8 cellular contexts compared by ENCODE assay signal in the genomic region with DNA sequence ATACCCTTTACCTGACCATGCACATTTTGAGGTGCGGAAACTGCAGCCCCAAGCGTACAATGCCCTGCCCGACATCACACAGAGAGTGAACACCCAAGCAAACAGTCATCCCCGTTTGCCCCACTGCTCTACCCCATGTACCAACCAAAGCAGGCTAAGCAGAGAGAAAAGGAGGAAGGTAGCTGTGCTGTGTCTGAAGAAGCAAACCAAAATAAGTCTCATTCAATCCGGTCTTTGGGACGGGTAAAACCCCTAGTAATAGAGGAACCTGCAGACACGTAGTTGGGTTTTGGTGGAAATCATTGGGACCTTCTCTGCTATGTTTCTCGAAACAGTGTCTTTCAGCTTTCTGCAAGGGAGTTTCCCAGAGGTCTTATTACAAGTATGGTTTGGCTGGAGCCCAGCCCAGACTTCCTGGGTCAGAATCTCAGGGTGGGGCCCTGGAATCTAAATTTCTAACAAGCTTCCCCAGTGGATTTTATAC.
DNase-seq lines count a peak whose midpoint lies in the region; ATAC-seq and TF ChIP-seq lines count a peak whose summit lies in the region.

No MANE protein-coding gene starts in this region.

- H3K79me2 ChIP-seq in OCI-LY3 (ENCODE audit: low read length) = no peaks in the 10 kb centered on the region

- no peaks in the 10 kb centered on the region for H3K9me3 ChIP-seq in OCI-LY3 (ENCODE audit: insufficient read depth, low read length)

- peak overlapping the region; percentile 95 for H3K4me2 ChIP-seq in OCI-LY3 (ENCODE audit: low read length)

- peak overlapping the region; percentile 72 for H3K4me3 ChIP-seq in OCI-LY3 (ENCODE audit: low read length)

- no peaks in the 10 kb centered on the region for H3K36me3 ChIP-seq in OCI-LY3 (replicated peaks; ENCODE audit: low read depth, low read length)

- peak; percentile 82 for DNase-seq in Daoy (ENCODE audit: low read depth)
- peak; percentile 45 for DNase-seq in kidney tubule cell (ENCODE audit: low spot score)
- DNase-seq in NCI-H345 treated with DMSO at 0.1 percent for 48 hours (lab: John Stamatoyannopoulos, UW; ENCODE audit: unreplicated experiment) = no peak
- DNase-seq in NCI-H1930 (lab: John Stamatoyannopoulos, UW) = no peak
- no peak for DNase-seq in NCI-H2081 treated with DMSO at 0.1 percent for 48 hours (lab: John Stamatoyannopoulos, UW)
- DNase-seq in HuH-7.5 (ENCODE audit: low spot score) = no peak

- peak overlapping the region; percentile 49 for H3K9ac ChIP-seq in OCI-LY3 (ENCODE audit: low read length)

- ATAC-seq in GM21528 (IDR thresholded peaks at IDR 0.05; ENCODE audit: low FRiP score, unreplicated experiment) = peak; percentile 71

- H2AFZ ChIP-seq in OCI-LY3 (ENCODE audit: low read depth, low read length) = peak overlapping the region; percentile 27; the same call in 1 of the 2 replicates

- H3K27me3 ChIP-seq in OCI-LY3 (ENCODE audit: low read depth, low read length) = peaks cover 12% of the 10 kb centered on the region

- H4K20me1 ChIP-seq in OCI-LY3 (ENCODE audit: insufficient read depth, low read length) = no peaks in the 10 kb centered on the region

- peak overlapping the region; percentile 96 for H3K27ac ChIP-seq in OCI-LY3 (ENCODE audit: low read length)

- TF ChIP-seq CTCF in OCI-LY3 (IDR thresholded peaks at IDR 0.05; ENCODE audit: low read depth, low read length) = no peak

- H3K4me1 ChIP-seq in OCI-LY3 (ENCODE audit: low read length) = peaks cover 50% of the 10 kb centered on the region

Comparison
In these comparisons a context has a peak if more than half of its experiments do, and no peak if none do; other contexts are left out.
1. DNase-seq: peak in Daoy (single experiment) and kidney tubule cell (single experiment); none in NCI-H345 treated with DMSO at 0.1 percent for 48 hours (single experiment), NCI-H1930 (0 of 2), NCI-H2081 treated with DMSO at 0.1 percent for 48 hours (single experiment) and HuH-7.5 (single experiment).